8 cellular contexts compared by ENCODE assay signal in genomic region chr1:154558610-154559495, GRCh38. TPM values are rescaled to one million over a fixed set of nuclear protein-coding genes. Genes with fewer than 3 reads are reported as not detected.
DNase-seq lines count a peak whose midpoint lies in the region; ATAC-seq, FAIRE-seq and TF ChIP-seq lines count a peak whose summit lies in the region.

Gene UBE2Q1 (minus strand): TSS chr1:154558662. CDS start chr1:154558553, 109 bp downstream.

- H3K9ac ChIP-seq in Loucy (ENCODE audit: low read depth, low read length, poor library complexity, severe bottlenecking) = peak within 1 kb of the TSS; percentile 98

- H3K4me1 Mint-ChIP-seq in natural killer cell treated with Interleukin-12 subunit alpha and Interleukin-12 subunit beta and Interleukin-15 and Interleukin-18, amount 100 ng/mL, for 72 hours (ENCODE audit: low read depth in 2 of 2) = peaks cover 33 to 36% of the 10 kb centered on the region in 2 donors

- peaks cover 36% of the 10 kb centered on the region for H3K4me1 ChIP-seq in Loucy (ENCODE audit: insufficient read depth, low read length, poor library complexity, severe bottlenecking)

- ATAC-seq in natural killer cell treated with Interleukin-12 subunit alpha and Interleukin-12 subunit beta and Interleukin-15 and Interleukin-18, amount 100 ng/mL, for 72 hours = peak; percentile 95
- ATAC-seq in stimulated activated naive CD8-positive, alpha-beta T cell treated with anti-CD3 and anti-CD28 coated beads, Interleukin-15, Interleukin-2, amounts not matched to agents 100 U/mL and 50 U/mL, for 24 hours = peak; percentile 95

- peak; percentile 99 for DNase-seq in EL
- peak; percentile 95 for DNase-seq in H54 (ENCODE audit: insufficient read length, low spot score)
- DNase-seq in activated T-helper 9 cell treated with anti-CD3 and anti-CD28 coated beads, Interleukin-2, amount 50 U/mL, for 16 hours (ENCODE audit: low read depth) = peak; percentile 99
- peak; percentile 98 for DNase-seq in fibroblast of peridontal ligament (ENCODE audit: extremely low read depth)
- DNase-seq in natural killer cell treated with Interleukin-12 subunit alpha and Interleukin-12 subunit beta and Interleukin-15 and Interleukin-18, amount 100 ng/mL, for 72 hours (ENCODE audit: low spot score) = peak; percentile 100
- DNase-seq in stimulated activated naive CD8-positive, alpha-beta T cell treated with anti-CD3 and anti-CD28 coated beads, Interleukin-15, Interleukin-2, amounts not matched to agents 100 U/mL and 50 U/mL, for 24 hours = peak; percentile 100

- peaks cover 37% of the 10 kb centered on the region for H4K20me1 ChIP-seq in Loucy (ENCODE audit: insufficient read depth, low read length, poor library complexity, severe bottlenecking)

- peak within 1 kb of the TSS; percentile 84 for H2AFZ ChIP-seq in Loucy (ENCODE audit: low read length)

- H3K27me3 ChIP-seq in Loucy (ENCODE audit: insufficient read depth, low read length, poor library complexity, severe bottlenecking) = peaks cover 5% of the 10 kb centered on the region

- peaks cover 0 to 2% of the 10 kb centered on the region in 2 donors for H3K27me3 Mint-ChIP-seq in natural killer cell treated with Interleukin-12 subunit alpha and Interleukin-12 subunit beta and Interleukin-15 and Interleukin-18, amount 100 ng/mL, for 72 hours

- no peaks in the 10 kb centered on the region for H3K9me2 ChIP-seq in Loucy (replicated peaks; ENCODE audit: low read depth, low read length)

- H3K9me3 ChIP-seq in Loucy (ENCODE audit: insufficient read depth, low read depth, low read length) = no peaks in the 10 kb centered on the region

- H3K27ac Mint-ChIP-seq in natural killer cell treated with Interleukin-12 subunit alpha and Interleukin-12 subunit beta and Interleukin-15 and Interleukin-18, amount 100 ng/mL, for 72 hours = peak within 1 kb of the TSS; percentile 92 to 94

- peak within 1 kb of the TSS; percentile 98 for H3K4me3 ChIP-seq in Loucy (ENCODE audit: low read length, poor library complexity, severe bottlenecking)

- no peak for FAIRE-seq in H54 (lab: Jason Lieb, UNC)

- no peaks in the 10 kb centered on the region for H3F3A ChIP-seq in Loucy (ENCODE audit: low read depth)

- no peaks in the 10 kb centered on the region for H3K9me3 Mint-ChIP-seq in natural killer cell treated with Interleukin-12 subunit alpha and Interleukin-12 subunit beta and Interleukin-15 and Interleukin-18, amount 100 ng/mL, for 72 hours

- H3K4me2 ChIP-seq in Loucy (ENCODE audit: low read depth, low read length, poor library complexity, severe bottlenecking) = peak within 1 kb of the TSS; percentile 91

- H3K79me2 ChIP-seq in Loucy (ENCODE audit: insufficient read depth, low read length) = peaks cover 44% of the 10 kb centered on the region

- peaks cover 20% of the 10 kb centered on the region for H3K36me3 Mint-ChIP-seq in natural killer cell treated with Interleukin-12 subunit alpha and Interleukin-12 subunit beta and Interleukin-15 and Interleukin-18, amount 100 ng/mL, for 72 hours

- TF ChIP-seq CTCF in Loucy (conservative IDR thresholded peaks at IDR 0.05; ENCODE audit: low read length) = no peak

- peaks cover 18% of the 10 kb centered on the region; the same call in 1 of the 2 replicates for H3K36me3 ChIP-seq in Loucy (ENCODE audit: insufficient read depth, low read length)

- TF ChIP-seq POLR2A in H54 (IDR thresholded peaks at IDR 0.05; ENCODE audit: low read depth, low read length) (peak; percentile 61; the same call in 1 of the 2 replicates), Raji (IDR thresholded peaks at IDR 0.05; ENCODE audit: insufficient read depth, low read depth, low read length) (peak; percentile 76)

- H3K4me3 Mint-ChIP-seq in natural killer cell treated with Interleukin-12 subunit alpha and Interleukin-12 subunit beta and Interleukin-15 and Interleukin-18, amount 100 ng/mL, for 72 hours = peak within 1 kb of the TSS; percentile 96

RNA-seq across cellular contexts. Expression of gene UBE2Q1, which starts in this region (rescaled TPM):
- 100 to 1,000 TPM in 1 of 2 donors, 10 to 100 TPM in 1; 95.2 to 123 TPM for total RNA-seq in natural killer cell treated with Interleukin-12 subunit alpha and Interleukin-12 subunit beta and Interleukin-15 and Interleukin-18, amount 100 ng/mL, for 72 hours

Comparison
In these comparisons a context has a peak if more than half of its experiments do, and no peak if none do; other contexts are left out.
1. Peak in every context shown above with its lines: DNase-seq, ATAC-seq and H3K4me3 ChIP-seq.